9 cellular contexts compared by ENCODE assay signal in the genomic region with DNA sequence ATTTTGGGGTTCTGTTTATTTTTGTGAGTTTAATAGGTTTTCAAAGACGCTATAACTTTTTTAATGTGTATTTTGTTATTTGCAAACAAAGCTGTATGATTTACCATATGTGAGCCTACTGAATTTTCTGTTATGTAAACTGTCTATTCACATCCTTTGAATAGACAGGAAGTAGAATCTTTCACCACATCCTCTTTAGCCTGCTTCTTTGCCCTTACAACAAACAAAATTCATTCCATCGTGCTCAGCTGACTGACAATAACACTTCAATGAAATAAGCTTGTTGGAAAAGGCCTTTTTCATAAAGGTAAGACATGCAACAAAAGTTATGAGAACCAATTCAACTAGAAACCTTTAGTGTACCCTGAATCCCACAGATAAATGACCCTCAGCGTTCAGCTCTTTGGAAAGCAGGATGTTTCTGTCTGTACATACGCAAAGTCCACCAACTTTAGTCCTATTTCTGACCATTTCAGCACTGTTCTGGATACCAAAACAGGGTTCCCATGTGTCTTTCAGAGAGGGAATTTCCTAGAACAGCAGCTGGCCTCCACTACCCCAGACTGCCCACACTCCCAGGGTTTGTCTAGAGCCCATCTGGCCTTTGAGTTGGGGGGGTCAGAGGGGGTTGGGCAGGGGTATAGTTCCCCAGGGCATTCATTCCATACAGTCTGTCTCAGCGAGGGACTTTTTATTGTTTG.
A peak's percentile ranks its signal among the peaks of the same experiment; 100 is the strongest.
DNase-seq lines count a peak whose midpoint lies in the region; ATAC-seq, FAIRE-seq and TF ChIP-seq lines count a peak whose summit lies in the region.
"Had no signal": no experiment of that assay in that cellular context is flagged by ENCODE, and none has a peak within 500 bp of the region (broad histone marks: within the 10 kb centered on the region; RNA-seq: fewer than 3 reads in every experiment).

No MANE protein-coding gene starts in this region.

- no peak overlapping the region for H3K4me3 Mint-ChIP-seq in nephron

- FAIRE-seq in bronchial epithelial cell (lab: Jason Lieb, UNC) = no peak

- H3K27me3 Mint-ChIP-seq in nephron (ENCODE audit: low read depth) = no peaks in the 10 kb centered on the region

- H3K4me3 ChIP-seq in bronchial epithelial cell (ENCODE audit: low read depth, low read length) = no peak overlapping the region

- peak; percentile 43 for ATAC-seq in HG03432 (IDR thresholded peaks at IDR 0.05; ENCODE audit: unreplicated experiment)

- H3K36me3 ChIP-seq in bronchial epithelial cell (ENCODE audit: control insufficient read depth, insufficient read depth, low read length) = no peaks in the 10 kb centered on the region

- peak overlapping the region in 2 of 3 experiments; percentile 29 to 44 for H3K27ac Mint-ChIP-seq in nephron

- DNase-seq in EH (ENCODE audit: low read depth) (peak; percentile 39), bronchial epithelial cell (ENCODE audit: low read depth) (peak; percentile 18), NCI-H1105 treated with DMSO at 0.1 percent for 48 hours (lab: John Stamatoyannopoulos, UW) (no peak), DMS79 treated with DMSO at 0.1 percent for 48 hours (lab: John Stamatoyannopoulos, UW) (no peak)
- DNase-seq in stimulated activated naive CD4-positive, alpha-beta T cell treated with Interleukin-2 at 50 U/mL for 16 hours (lab: John Stamatoyannopoulos, UW) = no peak
- DNase-seq: activated CD8-positive, alpha-beta memory T cell treated with anti-CD3 and anti-CD28 coated beads for 24 hours; stimulated activated CD4-positive, alpha-beta T cell treated with anti-CD3 and anti-CD28 coated beads, Interleukin-4, amount 100 ng/mL, for 24 hours had no signal

- no peaks in the 10 kb centered on the region for H3K27me3 ChIP-seq in bronchial epithelial cell (ENCODE audit: control insufficient read depth, insufficient read depth, low read length)

- no peaks in the 10 kb centered on the region for H3K9me3 Mint-ChIP-seq in nephron

- H3K4me1 Mint-ChIP-seq in nephron = peaks cover 8% of the 10 kb centered on the region

- no peaks in the 10 kb centered on the region for H3K36me3 Mint-ChIP-seq in nephron (ENCODE audit: low read depth)

- TF ChIP-seq CTCF in bronchial epithelial cell (IDR thresholded peaks at IDR 0.05; ENCODE audit: insufficient read depth, low read length, severe bottlenecking) (no peak), nephron (IDR thresholded peaks at IDR 0.05; ENCODE audit: unreplicated experiment in 3 of 3) (no peak)

Comparison
In these comparisons a context has a peak if more than half of its experiments do, and no peak if none do; other contexts are left out.
1. DNase-seq: peak in EH (single experiment) and bronchial epithelial cell (single experiment); none in stimulated activated naive CD4-positive, alpha-beta T cell treated with Interleukin-2 at 50 U/mL for 16 hours (single experiment), NCI-H1105 treated with DMSO at 0.1 percent for 48 hours (single experiment) and DMS79 treated with DMSO at 0.1 percent for 48 hours (single experiment).